ENCODE assay signal across 10 cellular contexts in the genomic region with DNA sequence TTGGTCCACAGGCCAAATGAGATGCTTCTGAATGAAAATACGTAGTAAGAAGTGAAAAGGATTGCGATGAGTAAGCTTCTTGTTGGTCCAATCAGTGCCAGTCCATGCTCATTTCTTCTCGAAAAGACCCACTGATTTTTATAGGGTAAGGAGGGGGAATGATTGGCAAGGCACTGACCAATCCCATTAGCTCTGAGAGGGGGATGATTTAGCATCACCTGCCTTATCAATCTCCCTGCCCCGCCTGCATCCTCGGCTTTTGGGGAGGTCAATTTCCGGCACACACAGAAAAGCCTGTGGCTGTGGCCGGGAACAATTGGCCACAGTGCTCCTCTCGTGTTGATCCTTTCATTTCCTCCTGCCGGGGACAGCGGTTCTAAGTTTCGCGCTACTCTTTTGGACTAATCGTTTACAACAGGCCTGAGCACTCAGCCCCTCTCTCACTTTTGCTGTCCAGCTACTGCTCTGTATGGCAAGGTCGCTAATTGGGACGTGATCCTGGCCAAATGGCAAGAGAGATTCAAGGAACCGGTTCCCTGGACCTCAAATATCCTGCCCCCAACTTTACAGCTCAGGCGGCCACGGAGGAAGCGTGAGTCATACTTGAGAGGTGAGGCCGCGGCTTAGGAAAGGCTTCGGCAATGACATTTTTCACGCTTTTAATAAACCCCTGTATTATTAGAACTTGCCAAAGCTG. TPM values are rescaled to one million over a fixed set of nuclear protein-coding genes. Genes with fewer than 3 reads are reported as not detected.
DNase-seq lines count a peak whose midpoint lies in the region; ATAC-seq and TF ChIP-seq lines count a peak whose summit lies in the region.
"Had no signal": no experiment of that assay in that cellular context is flagged by ENCODE, and none has a peak within 500 bp of the region (broad histone marks: within the 10 kb centered on the region; RNA-seq: fewer than 3 reads in every experiment).

No MANE protein-coding gene starts in this region.

- no peaks in the 10 kb centered on the region for H3K79me1 ChIP-seq in mesenchymal stem cell (replicated peaks; ENCODE audit: low read length, poor library complexity, severe bottlenecking)

- H4K20me1 ChIP-seq in PC-3 (ENCODE audit: low read length), result no peaks in the 10 kb centered on the region

- no peak overlapping the region for H3K27ac ChIP-seq in mesenchymal stem cell (ENCODE audit: low read length, poor library complexity, severe bottlenecking)
- H3K27ac ChIP-seq in transverse colon, result no peak overlapping the region
- H3K27ac ChIP-seq in PC-3 (ENCODE audit: low read length), result no peak overlapping the region
- H3K27ac ChIP-seq: SJSA1 had no signal

- H3K4me3 Mint-ChIP-seq in activated T-helper 17 cell treated with anti-CD3 and anti-CD28 coated beads, Interleukin-2, amount 50 U/mL, for 72 hours, result peak overlapping the region; percentile 35

- no peak for TF ChIP-seq EP300 in transverse colon (IDR thresholded peaks at IDR 0.05; ENCODE audit: low read depth)

- H4K91ac ChIP-seq in mesenchymal stem cell (ENCODE audit: low read length), result no peak overlapping the region

- H3K4me1 Mint-ChIP-seq in activated T-helper 17 cell treated with anti-CD3 and anti-CD28 coated beads, Interleukin-2, amount 50 U/mL, for 72 hours, result peaks cover 8% of the 10 kb centered on the region

- ATAC-seq in activated T-helper 17 cell treated with anti-CD3 and anti-CD28 coated beads, Interleukin-2, amount 50 U/mL, for 72 hours (replicated peaks), result peak; percentile 80
- no peak for ATAC-seq in PC-3

- no peak overlapping the region for H4K8ac ChIP-seq in mesenchymal stem cell (ENCODE audit: low read length)

- intact Hi-C loops in transverse colon (cut with DNase I; ENCODE audit: low total_unique reads) (no loop called here), cardiac septum (cut with DNase I) (no loop called here), PC-3 (cut with micrococcal nuclease) (no loop called here)

- H3K27ac Mint-ChIP-seq in activated T-helper 17 cell treated with anti-CD3 and anti-CD28 coated beads, Interleukin-2, amount 50 U/mL, for 72 hours, result no peak overlapping the region

- no peaks in the 10 kb centered on the region for H3K79me2 ChIP-seq in PC-3 (ENCODE audit: low read length)

- no peak for TF ChIP-seq POLR2A in transverse colon (IDR thresholded peaks at IDR 0.05)

- H3K9ac ChIP-seq in mesenchymal stem cell (ENCODE audit: low read length), result no peak overlapping the region
- no peak overlapping the region for H3K9ac ChIP-seq in PC-3 (ENCODE audit: low read length)

- no peak overlapping the region for H3K14ac ChIP-seq in mesenchymal stem cell (ENCODE audit: low read length in 2 of 2)

- no peaks in the 10 kb centered on the region for H3K9me3 ChIP-seq in mesenchymal stem cell (ENCODE audit: control insufficient read depth, low read length)
- no peaks in the 10 kb centered on the region for H3K9me3 ChIP-seq in transverse colon
- H3K9me3 ChIP-seq in PC-3 (ENCODE audit: low read length), result no peaks in the 10 kb centered on the region
- H3K9me3 ChIP-seq: SJSA1 had no signal

- TF ChIP-seq CTCF in transverse colon (IDR thresholded peaks at IDR 0.05), result no peak
- TF ChIP-seq CTCF in PC-3 (conservative IDR thresholded peaks at IDR 0.05; ENCODE audit: low read depth, low read length), result no peak

- H2AFZ ChIP-seq in mesenchymal stem cell (ENCODE audit: low read depth, low read length) (no peak overlapping the region), PC-3 (ENCODE audit: low read length) (no peak overlapping the region)

- no peaks in the 10 kb centered on the region for H3K27me3 ChIP-seq in mesenchymal stem cell (ENCODE audit: control insufficient read depth in 1 of 2, insufficient read depth in 1 of 2, low read length in 2 of 2)
- no peaks in the 10 kb centered on the region for H3K27me3 ChIP-seq in transverse colon
- no peaks in the 10 kb centered on the region for H3K27me3 ChIP-seq in PC-3 (ENCODE audit: low read length)
- H3K27me3 ChIP-seq: SJSA1 had no signal

- H2BK12ac ChIP-seq in mesenchymal stem cell (ENCODE audit: low read length in 2 of 2), result no peak overlapping the region

- H3K4me3 ChIP-seq in mesenchymal stem cell (ENCODE audit: insufficient read depth in 1 of 2, low read depth in 1 of 2, low read length in 2 of 2) (no peak overlapping the region), transverse colon (no peak overlapping the region), PC-3 (ENCODE audit: low read length) (no peak overlapping the region)
- H3K4me3 ChIP-seq: SJSA1 had no signal

- no peaks in the 10 kb centered on the region for H3K9me3 Mint-ChIP-seq in activated T-helper 17 cell treated with anti-CD3 and anti-CD28 coated beads, Interleukin-2, amount 50 U/mL, for 72 hours

- H2BK15ac ChIP-seq in mesenchymal stem cell (ENCODE audit: low read depth, poor library complexity, severe bottlenecking), result no peak overlapping the region

- H3K4ac ChIP-seq in mesenchymal stem cell (ENCODE audit: low read depth in 1 of 2, low read length in 2 of 2), result no peak overlapping the region

- POLR2A ChIA-PET in PC-3 (lab: Charles Lee; ENCODE audit: unreplicated experiment), result no interaction called here

- H3K27me3 Mint-ChIP-seq in activated T-helper 17 cell treated with anti-CD3 and anti-CD28 coated beads, Interleukin-2, amount 50 U/mL, for 72 hours, result peaks cover 16% of the 10 kb centered on the region

- no peak overlapping the region for H2BK5ac ChIP-seq in mesenchymal stem cell (ENCODE audit: low read depth, low read length, poor library complexity, severe bottlenecking)

- no peaks in the 10 kb centered on the region for H3K9me2 ChIP-seq in PC-3 (replicated peaks; ENCODE audit: low read length)

- CTCF ChIA-PET in PC-3 (lab: Charles Lee), result no interaction called here

- 41% methylated on average over 23 of the region's 23 CpGs for WGBS in mesenchymal stem cell
- WGBS in transverse colon (ENCODE audit: low coverage in 1 of 2), 2 donors, result 76 to 80% methylated on average over 11 to 23 of the region's 23 CpGs

- H3K23ac ChIP-seq in mesenchymal stem cell (ENCODE audit: low read length in 2 of 2), result no peak overlapping the region

- H3K4me2 ChIP-seq in mesenchymal stem cell (ENCODE audit: low read length, poor library complexity, severe bottlenecking) (no peak overlapping the region), PC-3 (ENCODE audit: low read length) (no peak overlapping the region)

- BruUV-seq in PC-3 (replicated peaks; lab: Mats Ljungman, UMichigan), result no TSS peak

- no peak overlapping the region for H3K18ac ChIP-seq in mesenchymal stem cell (ENCODE audit: low read depth in 1 of 2, low read length in 2 of 2)

- H3K36me3 ChIP-seq in mesenchymal stem cell (ENCODE audit: control insufficient read depth in 1 of 2, insufficient read depth in 2 of 2, low read depth in 1 of 2, low read length in 2 of 2) (no peaks in the 10 kb centered on the region), transverse colon (no peaks in the 10 kb centered on the region), PC-3 (ENCODE audit: low read depth, low read length) (no peaks in the 10 kb centered on the region)
- H3K36me3 ChIP-seq: SJSA1 had no signal

- no peaks in the 10 kb centered on the region for H3K36me3 Mint-ChIP-seq in activated T-helper 17 cell treated with anti-CD3 and anti-CD28 coated beads, Interleukin-2, amount 50 U/mL, for 72 hours (ENCODE audit: low read depth)

- H2AK5ac ChIP-seq in mesenchymal stem cell (ENCODE audit: low read length, severe bottlenecking), result no peak overlapping the region

- DNase-seq in Daoy (ENCODE audit: low read depth), result peak; percentile 81
- peak; percentile 75 for DNase-seq in HT-29 (ENCODE audit: low spot score)
- DNase-seq in mesenchymal stem cell, result peak; percentile 26
- no peak for DNase-seq in transverse colon
- DNase-seq in cardiac septum (ENCODE audit: low spot score), result no peak
- DNase-seq in NCI-H1694 (lab: John Stamatoyannopoulos, UW), result no peak
- DNase-seq in PC-3, result no peak
- DNase-seq: DMS79 treated with DMSO at 0.1 percent for 48 hours had no signal

- in situ Hi-C loops in transverse colon (cut with MboI; ENCODE audit: low pct_ligation_motif_present in 1 of 4, low pct_unique_long_range_greater_than_20kb in 1 of 4, low sequenced_read_pairs in 3 of 4), result no loop called here

- peaks cover 2% of the 10 kb centered on the region for H3K4me1 ChIP-seq in mesenchymal stem cell (ENCODE audit: control insufficient read depth, insufficient read depth, low read depth, low read length)
- peaks cover 0 to 4% (median 2%) of the 10 kb centered on the region in 4 donors for H3K4me1 ChIP-seq in transverse colon
- peaks cover 10% of the 10 kb centered on the region; the same call in 1 of the 2 replicates for H3K4me1 ChIP-seq in PC-3 (ENCODE audit: insufficient read depth, low read length)

- H3F3A ChIP-seq in PC-3 (ENCODE audit: low read length, unreplicated experiment), result no peaks in the 10 kb centered on the region

- no peak overlapping the region for H2BK120ac ChIP-seq in mesenchymal stem cell (ENCODE audit: low read depth, low read length)

RNA-seq across cellular contexts. Expression of gene TBX4, which starts 43.1 kb away (rescaled TPM):
- total RNA-seq in Daoy (2014; rRNA removed; shearing (Covaris generic)), result 0.24 TPM in 1 of 2 replicates, not detected in the other
- total RNA-seq in HT-29 (2014; rRNA removed; shearing (Covaris generic)), result not detected in 2 replicates
- not detected for total RNA-seq in activated T-helper 17 cell treated with anti-CD3 and anti-CD28 coated beads, Interleukin-2, amount 50 U/mL, for 72 hours
- not detected for polyA plus RNA-seq in mesenchymal stem cell (2013, experiment 1 of 2)
- not detected for polyA plus RNA-seq in mesenchymal stem cell (2013, experiment 2 of 2)
- total RNA-seq in transverse colon, result 1 to 10 TPM in 1 of 4 donors, not detected in 3; 2.4 TPM
- 0.05 TPM for total RNA-seq in cardiac septum
- total RNA-seq in PC-3 (2014; rRNA removed), result not detected in 2 replicates

Comparison
In these comparisons a context has a peak if more than half of its experiments do, and no peak if none do; other contexts are left out.
1. DNase-seq: peak in Daoy (single experiment), HT-29 (single experiment) and mesenchymal stem cell (single experiment); none in transverse colon (single experiment), cardiac septum (single experiment), NCI-H1694 (single experiment) and PC-3 (single experiment).